In the genomic region with DNA sequence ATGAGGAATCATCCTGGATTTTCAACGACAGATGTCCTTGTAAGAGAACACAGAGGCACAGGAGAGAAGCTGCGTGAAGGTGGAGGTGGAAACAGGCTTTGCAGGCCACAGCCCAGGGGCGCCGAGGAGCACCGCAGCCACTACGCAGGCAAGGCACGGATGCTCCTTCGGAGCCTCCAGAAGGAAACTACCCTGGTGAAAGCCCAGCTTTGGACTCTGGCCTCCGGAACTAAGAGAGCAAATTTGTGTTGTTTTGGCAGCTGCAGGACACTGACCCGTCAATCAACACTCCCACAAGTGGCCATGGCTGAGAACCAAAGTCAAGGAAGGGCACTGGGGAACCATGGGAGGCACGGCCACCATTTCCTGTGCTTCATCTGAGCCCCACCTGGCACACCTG, we compare ENCODE assay signal across 20 cellular contexts. TPM values are rescaled to one million over a fixed set of nuclear protein-coding genes. Genes with fewer than 3 reads are reported as not detected.
DNase-seq lines count a peak whose midpoint lies in the region; ATAC-seq and TF ChIP-seq lines count a peak whose summit lies in the region.
"Had no signal": no experiment of that assay in that cellular context is flagged by ENCODE, and none has a peak within 500 bp of the region (broad histone marks: within the 10 kb centered on the region; RNA-seq: fewer than 3 reads in every experiment).

No MANE protein-coding gene starts in this region.

- H3K9me3 ChIP-seq in liver (ENCODE audit: control insufficient read depth in 4 of 4, low read length in 3 of 4) = no peaks in the 10 kb centered on the region
- H3K9me3 ChIP-seq: Peyer's patch, SJCRH30 had no signal

- H3K27me3 ChIP-seq in H7 (ENCODE audit: control insufficient read depth, insufficient read depth, low read length) (no peaks in the 10 kb centered on the region), liver (ENCODE audit: control insufficient read depth in 4 of 4, insufficient read depth in 4 of 4, low read length in 3 of 4) (no peaks in the 10 kb centered on the region)
- H3K27me3 ChIP-seq: Peyer's patch, SJCRH30 had no signal

- TF ChIP-seq RAD21 in liver (IDR thresholded peaks at IDR 0.05) = no peak

- H3K4me3 ChIP-seq in H7 (ENCODE audit: insufficient read depth, low read depth, low read length) (no peak overlapping the region), liver (ENCODE audit: low read depth in 1 of 3, low read length in 3 of 3) (no peak overlapping the region)
- H3K4me3 ChIP-seq: Peyer's patch, SJCRH30 had no signal

- no peak for DNase-seq in activated naive CD8-positive, alpha-beta T cell treated with anti-CD3 and anti-CD28 coated beads for 36 hours
- peak; percentile 36 for DNase-seq in H7
- no peak for DNase-seq in osteocyte (ENCODE audit: extremely low spot score, unreplicated experiment)
- DNase-seq in NCI-H2107 (lab: John Stamatoyannopoulos, UW) = no peak
- DNase-seq in stimulated activated effector memory CD8-positive, alpha-beta T cell treated with anti-CD3 and anti-CD28 coated beads, Interleukin-12 subunit alpha, Interleukin-12 subunit beta, amount 100 ng/mL, for 72 hours (ENCODE audit: low spot score in 2 of 2) = no peak
- DNase-seq: GF-D8, HFFc6, KG1, NCI-H1092 treated with DMSO at 0.1 percent for 48 hours, NCI-H1436 treated with DMSO at 0.1 percent for 48 hours, NCI-H2029, NCI-H226, NCI-H510A treated with DMSO at 0.1 percent for 48 hours, NCI-H774 had no signal

- peak overlapping the region; percentile 17 for H3K4me3 Mint-ChIP-seq in activated naive CD8-positive, alpha-beta T cell
- H3K4me3 Mint-ChIP-seq in activated naive CD8-positive, alpha-beta T cell treated with anti-CD3 and anti-CD28 coated beads for 36 hours = no peak overlapping the region
- no peak overlapping the region for H3K4me3 Mint-ChIP-seq in osteocyte (ENCODE audit: unreplicated experiment)
- no peak overlapping the region for H3K4me3 Mint-ChIP-seq in stimulated activated effector memory CD8-positive, alpha-beta T cell treated with anti-CD3 and anti-CD28 coated beads, Interleukin-12 subunit alpha, Interleukin-12 subunit beta, amount 100 ng/mL, for 72 hours
- H3K4me3 Mint-ChIP-seq: HFFc6 had no signal

- TF ChIP-seq CTCF in liver (IDR thresholded peaks at IDR 0.05; ENCODE audit: low read depth, low read length, missing input control) (no peak), osteocyte (IDR thresholded peaks at IDR 0.05) (no peak)

- H3K9ac ChIP-seq in liver (ENCODE audit: low read depth in 1 of 2, low read length in 2 of 2) = no peak overlapping the region

- no peak for ATAC-seq in stimulated activated effector memory CD8-positive, alpha-beta T cell treated with anti-CD3 and anti-CD28 coated beads, Interleukin-12 subunit alpha, Interleukin-12 subunit beta, amount 100 ng/mL, for 72 hours
- no peak for ATAC-seq in HG03354 (IDR thresholded peaks at IDR 0.05; ENCODE audit: poor library complexity, severe bottlenecking, unreplicated experiment)

- H3K9me3 Mint-ChIP-seq in activated naive CD8-positive, alpha-beta T cell (ENCODE audit: low read depth) = no peaks in the 10 kb centered on the region
- no peaks in the 10 kb centered on the region for H3K9me3 Mint-ChIP-seq in activated naive CD8-positive, alpha-beta T cell treated with anti-CD3 and anti-CD28 coated beads for 36 hours
- no peaks in the 10 kb centered on the region for H3K9me3 Mint-ChIP-seq in osteocyte (ENCODE audit: unreplicated experiment)
- H3K9me3 Mint-ChIP-seq in stimulated activated effector memory CD8-positive, alpha-beta T cell treated with anti-CD3 and anti-CD28 coated beads, Interleukin-12 subunit alpha, Interleukin-12 subunit beta, amount 100 ng/mL, for 72 hours = no peaks in the 10 kb centered on the region
- H3K9me3 Mint-ChIP-seq: HFFc6 had no signal

- H3K36me3 ChIP-seq in H7 (replicated peaks; ENCODE audit: control insufficient read depth, insufficient read depth, low read length) (peaks cover 2% of the 10 kb centered on the region), liver (ENCODE audit: control insufficient read depth in 4 of 4, insufficient read depth in 3 of 4, low read depth in 1 of 4, low read length in 3 of 4) (no peaks in the 10 kb centered on the region)

- H3K27ac ChIP-seq in liver (ENCODE audit: low read depth in 1 of 2, low read length in 2 of 2) = peak overlapping the region; percentile 32 to 54
- H3K27ac ChIP-seq: Peyer's patch, SJCRH30 had no signal

- WGBS in liver = 42% methylated on average over 11 of the region's 11 CpGs

- H3K27ac Mint-ChIP-seq in activated naive CD8-positive, alpha-beta T cell = no peak overlapping the region
- no peak overlapping the region for H3K27ac Mint-ChIP-seq in activated naive CD8-positive, alpha-beta T cell treated with anti-CD3 and anti-CD28 coated beads for 36 hours
- H3K27ac Mint-ChIP-seq in osteocyte (ENCODE audit: unreplicated experiment) = peak overlapping the region; percentile 23
- no peak overlapping the region for H3K27ac Mint-ChIP-seq in stimulated activated effector memory CD8-positive, alpha-beta T cell treated with anti-CD3 and anti-CD28 coated beads, Interleukin-12 subunit alpha, Interleukin-12 subunit beta, amount 100 ng/mL, for 72 hours
- H3K27ac Mint-ChIP-seq: HFFc6 had no signal

- H3K4me1 Mint-ChIP-seq in activated naive CD8-positive, alpha-beta T cell (ENCODE audit: low read depth) = peaks cover 16% of the 10 kb centered on the region
- H3K4me1 Mint-ChIP-seq in activated naive CD8-positive, alpha-beta T cell treated with anti-CD3 and anti-CD28 coated beads for 36 hours = peaks cover 13% of the 10 kb centered on the region
- peaks cover 27% of the 10 kb centered on the region for H3K4me1 Mint-ChIP-seq in osteocyte (ENCODE audit: unreplicated experiment)
- peaks cover 26% of the 10 kb centered on the region for H3K4me1 Mint-ChIP-seq in stimulated activated effector memory CD8-positive, alpha-beta T cell treated with anti-CD3 and anti-CD28 coated beads, Interleukin-12 subunit alpha, Interleukin-12 subunit beta, amount 100 ng/mL, for 72 hours

- H3K27me3 Mint-ChIP-seq in activated naive CD8-positive, alpha-beta T cell = no peaks in the 10 kb centered on the region
- H3K27me3 Mint-ChIP-seq in activated naive CD8-positive, alpha-beta T cell treated with anti-CD3 and anti-CD28 coated beads for 36 hours = no peaks in the 10 kb centered on the region
- H3K27me3 Mint-ChIP-seq in osteocyte (ENCODE audit: unreplicated experiment) = no peaks in the 10 kb centered on the region
- H3K27me3 Mint-ChIP-seq: CD4-positive, alpha-beta memory T cell had no signal

- no peaks in the 10 kb centered on the region for H3K36me3 Mint-ChIP-seq in activated naive CD8-positive, alpha-beta T cell
- peaks cover 10% of the 10 kb centered on the region for H3K36me3 Mint-ChIP-seq in activated naive CD8-positive, alpha-beta T cell treated with anti-CD3 and anti-CD28 coated beads for 36 hours
- H3K36me3 Mint-ChIP-seq in osteocyte (ENCODE audit: unreplicated experiment) = no peaks in the 10 kb centered on the region
- H3K36me3 Mint-ChIP-seq in stimulated activated effector memory CD8-positive, alpha-beta T cell treated with anti-CD3 and anti-CD28 coated beads, Interleukin-12 subunit alpha, Interleukin-12 subunit beta, amount 100 ng/mL, for 72 hours = peaks cover 27% of the 10 kb centered on the region

- H3K4me1 ChIP-seq in liver (ENCODE audit: control insufficient read depth in 4 of 4, insufficient read depth in 4 of 4, low read length in 3 of 4) = peaks cover 13 to 50% (median 37%) of the 10 kb centered on the region in 4 donors

TF ChIP-seq in liver, 16 proteins besides CTCF, POLR2A, EP300 and RAD21:
- TF ChIP-seq JUND (IDR thresholded peaks at IDR 0.05) (no peak), GABPA (IDR thresholded peaks at IDR 0.05 in 1 of 2, conservative IDR thresholded peaks at IDR 0.05 in 1 of 2) (peak in 1 of 2 donors; percentile 69), FOXA1 (IDR thresholded peaks at IDR 0.05) (no peak), EGR1 (IDR thresholded peaks at IDR 0.05; ENCODE audit: low read depth in 2 of 2) (no peak), RXRA (IDR thresholded peaks at IDR 0.05) (peak; percentile 50 to 59), YY1 (IDR thresholded peaks at IDR 0.05) (no peak), HNF4G (IDR thresholded peaks at IDR 0.05) (peak; percentile 69), SP1 (IDR thresholded peaks at IDR 0.05) (peak; percentile 72), HNF4A (conservative IDR thresholded peaks at IDR 0.05) (peak; percentile 86 to 90)

RNA-seq across cellular contexts. Expression of gene ARL16, which starts 3.4 kb away (rescaled TPM):
- total RNA-seq in activated naive CD8-positive, alpha-beta T cell treated with anti-CD3 and anti-CD28 coated beads for 36 hours = 10 to 100 TPM; 17.9 to 19.2 TPM
- total RNA-seq in H7 (2014; rRNA removed; shearing (Covaris generic)) = 47.4 and 74.6 TPM in 2 replicates
- total RNA-seq in liver = 10 to 100 TPM in 1 of 2 donors, 1 to 10 TPM in 1; 9.8 to 12.9 TPM
- polyA plus RNA-seq in liver = 10 to 100 TPM in 1 of 2 donors, 1 to 10 TPM in 1; 7.9 to 24.3 TPM
- total RNA-seq in osteocyte = 41.7 and 46.3 TPM in 2 replicates

RNA-seq across cellular contexts. Expression of gene HGS, which starts 3.7 kb away (rescaled TPM):
- total RNA-seq in activated naive CD8-positive, alpha-beta T cell treated with anti-CD3 and anti-CD28 coated beads for 36 hours = 100 to 1,000 TPM in 1 of 2 experiments, 10 to 100 TPM in 1; 99.3 to 107 TPM
- total RNA-seq in H7 (2014; rRNA removed; shearing (Covaris generic)) = 119 and 133 TPM in 2 replicates
- total RNA-seq in liver = 10 to 100 TPM; 27.6 to 31.6 TPM
- 10 to 100 TPM; 21.8 to 28.7 TPM for polyA plus RNA-seq in liver
- 111 and 117 TPM in 2 replicates for total RNA-seq in osteocyte

RNA-seq across cellular contexts. Expression of gene CCDC137, which starts 13.6 kb away (rescaled TPM):
- total RNA-seq in activated naive CD8-positive, alpha-beta T cell treated with anti-CD3 and anti-CD28 coated beads for 36 hours = 10 to 100 TPM; 54.8 to 63.3 TPM
- total RNA-seq in H7 (2014; rRNA removed; shearing (Covaris generic)) = 40.7 and 49.7 TPM in 2 replicates
- total RNA-seq in liver (1 to 10 TPM; 4.3 to 4.8 TPM), osteocyte (13.6 and 14.9 TPM in 2 replicates)
- 1 to 10 TPM; 5.7 to 6.9 TPM for polyA plus RNA-seq in liver

RNA-seq across cellular contexts. Expression of gene OXLD1, which starts 13.7 kb away (rescaled TPM):
- total RNA-seq in activated naive CD8-positive, alpha-beta T cell treated with anti-CD3 and anti-CD28 coated beads for 36 hours = 10 to 100 TPM; 53.0 to 56.1 TPM
- total RNA-seq in H7 (2014; rRNA removed; shearing (Covaris generic)) = 100 and 115 TPM in 2 replicates
- total RNA-seq in liver = 10 to 100 TPM; 11.2 to 15.2 TPM
- polyA plus RNA-seq in liver = 10 to 100 TPM; 22.8 to 26.4 TPM
- total RNA-seq in osteocyte = 31.2 and 32.1 TPM in 2 replicates

RNA-seq across cellular contexts. Expression of gene MRPL12, which starts 23.0 kb away (rescaled TPM):
- total RNA-seq in activated naive CD8-positive, alpha-beta T cell treated with anti-CD3 and anti-CD28 coated beads for 36 hours = 100 to 1,000 TPM; 211 to 227 TPM
- total RNA-seq in H7 (2014; rRNA removed; shearing (Covaris generic)) = 32.3 and 35.9 TPM in 2 replicates
- 10 to 100 TPM in 1 of 2 donors, 1 to 10 TPM in 1; 9.1 to 15.1 TPM for total RNA-seq in liver
- polyA plus RNA-seq in liver = 100 to 1,000 TPM; 103 to 121 TPM
- total RNA-seq in osteocyte = 47.9 and 51.1 TPM in 2 replicates
